ENCODE assay signal across 31 cellular contexts in the genomic region with DNA sequence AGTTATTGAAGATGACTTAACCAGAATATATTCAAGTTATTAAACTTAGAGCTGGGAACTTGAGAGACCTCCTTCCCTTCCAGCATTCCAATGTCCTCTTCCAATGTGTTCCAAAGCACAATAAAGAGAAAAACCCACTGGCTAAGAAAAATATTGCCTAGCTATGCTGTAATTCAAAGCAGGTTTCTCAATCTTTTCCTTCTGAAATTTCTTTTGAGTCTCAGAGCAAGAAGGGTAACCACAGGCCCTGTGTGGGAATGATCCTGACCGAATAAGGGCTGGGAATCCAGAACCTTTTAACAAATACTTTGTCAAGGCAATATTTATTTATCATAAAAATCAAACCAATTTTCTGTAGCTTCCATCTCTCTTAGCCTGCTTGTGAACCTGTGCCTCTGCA.
"Had no signal": no experiment of that assay in that cellular context is flagged by ENCODE, and none has a peak within 500 bp of the region (broad histone marks: within the 10 kb centered on the region; RNA-seq: fewer than 3 reads in every experiment).

No MANE protein-coding gene starts in this region.

- H2AFZ ChIP-seq: parathyroid adenoma had no signal

- H3K9me3 Mint-ChIP-seq: naive B cell; stimulated activated naive CD8-positive, alpha-beta T cell treated with anti-CD3 and anti-CD28 coated beads, Interleukin-15, amount 100 ng/mL, for 72 hours; type B pancreatic cell had no signal

- ATAC-seq: naive thymus-derived CD8-positive, alpha-beta T cell; natural killer cell treated with Interleukin-12 subunit alpha and Interleukin-12 subunit beta and Interleukin-15 and Interleukin-18, amount 100 ng/mL, for 72 hours; psoas muscle; right cardiac atrium; right lobe of liver; stimulated activated memory B cell treated with anti-CD40 and anti-IgM and Interleukin-4, amounts not matched to agents 10 μg/mL and 1 μg/mL and 100 μg/mL, for 72 hours; stimulated activated naive CD8-positive, alpha-beta T cell treated with anti-CD3 and anti-CD28 coated beads, Interleukin-15, amount 100 ng/mL, for 72 hours; stimulated activated naive CD8-positive, alpha-beta T cell treated with anti-CD3 and anti-CD28 coated beads, Interleukin-15, Interleukin-2, amounts not matched to agents 100 U/mL and 50 U/mL, for 24 hours; upper lobe of right lung had no signal

- H3K4me1 ChIP-seq: parathyroid adenoma, psoas muscle, right lobe of liver, suprapubic skin, tibial artery, transverse colon, uterus had no signal

- H3K27me3 ChIP-seq: ovary, right lobe of liver, suprapubic skin, testis, tibial artery, transverse colon, upper lobe of right lung, uterus had no signal

- H3K4me3 Mint-ChIP-seq: naive B cell; naive thymus-derived CD8-positive, alpha-beta T cell; natural killer cell treated with Interleukin-12 subunit alpha and Interleukin-12 subunit beta and Interleukin-15 and Interleukin-18, amount 100 ng/mL, for 72 hours; nephron progenitor cell; neural crest cell; stimulated activated memory B cell treated with anti-CD40 and anti-IgM and Interleukin-4, amounts not matched to agents 10 μg/mL and 1 μg/mL and 100 μg/mL, for 72 hours; stimulated activated naive CD8-positive, alpha-beta T cell treated with anti-CD3 and anti-CD28 coated beads, Interleukin-15, amount 100 ng/mL, for 72 hours; type B pancreatic cell had no signal

- H3K9ac ChIP-seq: parathyroid adenoma had no signal

- DNase-seq: naive B cell; naive thymus-derived CD8-positive, alpha-beta T cell; nephron progenitor cell; nucleus accumbens; ovary; posterior cingulate gyrus; psoas muscle; right cardiac atrium; right lobe of liver; stimulated activated CD4-positive, alpha-beta T cell treated with anti-CD3 and anti-CD28 coated beads, Interleukin-15, amount 100 ng/mL, for 24 hours; stimulated activated CD4-positive, alpha-beta T cell treated with anti-CD3 and anti-CD28 coated beads, Interleukin-4, amount 100 ng/mL, for 1 hour; stimulated activated CD4-positive, alpha-beta T cell treated with anti-CD3 and anti-CD28 coated beads, Interleukin-4, amount 100 ng/mL, for 4 hours; stimulated activated CD8-positive, alpha-beta memory T cell treated with anti-CD3 and anti-CD28 coated beads, Interleukin-4, amount 100 ng/mL, for 48 hours; stimulated activated naive CD4-positive, alpha-beta T cell; stimulated activated naive CD8-positive, alpha-beta T cell treated with anti-CD3 and anti-CD28 coated beads, Interleukin-15, amount 100 ng/mL, for 72 hours; stimulated activated naive CD8-positive, alpha-beta T cell treated with anti-CD3 and anti-CD28 coated beads, Interleukin-15, Interleukin-2, amounts not matched to agents 100 U/mL and 50 U/mL, for 24 hours; substantia nigra; testis; tibial artery; transverse colon; upper lobe of right lung; uterus had no signal

- H3K36me3 Mint-ChIP-seq: naive B cell; natural killer cell treated with Interleukin-12 subunit alpha and Interleukin-12 subunit beta and Interleukin-15 and Interleukin-18, amount 100 ng/mL, for 72 hours; stimulated activated memory B cell treated with anti-CD40 and anti-IgM and Interleukin-4, amounts not matched to agents 10 μg/mL and 1 μg/mL and 100 μg/mL, for 72 hours; type B pancreatic cell had no signal

- H3K4me3 ChIP-seq: ovary, psoas muscle, right lobe of liver, skin epidermis, suprapubic skin, testis, tibial artery, transverse colon, upper lobe of right lung, uterus had no signal

- H3K27ac Mint-ChIP-seq: naive B cell; naive thymus-derived CD8-positive, alpha-beta T cell; natural killer cell treated with Interleukin-12 subunit alpha and Interleukin-12 subunit beta and Interleukin-15 and Interleukin-18, amount 100 ng/mL, for 72 hours; nephron progenitor cell; progenitor cell of endocrine pancreas; stimulated activated memory B cell treated with anti-CD40 and anti-IgM and Interleukin-4, amounts not matched to agents 10 μg/mL and 1 μg/mL and 100 μg/mL, for 72 hours; stimulated activated naive CD8-positive, alpha-beta T cell treated with anti-CD3 and anti-CD28 coated beads, Interleukin-15, amount 100 ng/mL, for 72 hours; type B pancreatic cell had no signal

- H3K79me2 ChIP-seq: parathyroid adenoma had no signal

- H3K4me1 Mint-ChIP-seq: naive B cell; stimulated activated memory B cell treated with anti-CD40 and anti-IgM and Interleukin-4, amounts not matched to agents 10 μg/mL and 1 μg/mL and 100 μg/mL, for 72 hours had no signal

- H3K9me3 ChIP-seq: neutrophil, ovary, psoas muscle, right lobe of liver, suprapubic skin, testis, tibial artery, transverse colon, upper lobe of right lung, uterus had no signal

- H3K36me3 ChIP-seq: neutrophil, ovary, right lobe of liver, suprapubic skin, tibial artery, transverse colon, upper lobe of right lung, uterus had no signal

- H3K27ac ChIP-seq: neutrophil, ovary, parathyroid adenoma, psoas muscle, right lobe of liver, suprapubic skin, testis, tibial artery, transverse colon, upper lobe of right lung, uterus had no signal
